Comparison of ENCODE assay signal across 8 cellular contexts in the genomic region with DNA sequence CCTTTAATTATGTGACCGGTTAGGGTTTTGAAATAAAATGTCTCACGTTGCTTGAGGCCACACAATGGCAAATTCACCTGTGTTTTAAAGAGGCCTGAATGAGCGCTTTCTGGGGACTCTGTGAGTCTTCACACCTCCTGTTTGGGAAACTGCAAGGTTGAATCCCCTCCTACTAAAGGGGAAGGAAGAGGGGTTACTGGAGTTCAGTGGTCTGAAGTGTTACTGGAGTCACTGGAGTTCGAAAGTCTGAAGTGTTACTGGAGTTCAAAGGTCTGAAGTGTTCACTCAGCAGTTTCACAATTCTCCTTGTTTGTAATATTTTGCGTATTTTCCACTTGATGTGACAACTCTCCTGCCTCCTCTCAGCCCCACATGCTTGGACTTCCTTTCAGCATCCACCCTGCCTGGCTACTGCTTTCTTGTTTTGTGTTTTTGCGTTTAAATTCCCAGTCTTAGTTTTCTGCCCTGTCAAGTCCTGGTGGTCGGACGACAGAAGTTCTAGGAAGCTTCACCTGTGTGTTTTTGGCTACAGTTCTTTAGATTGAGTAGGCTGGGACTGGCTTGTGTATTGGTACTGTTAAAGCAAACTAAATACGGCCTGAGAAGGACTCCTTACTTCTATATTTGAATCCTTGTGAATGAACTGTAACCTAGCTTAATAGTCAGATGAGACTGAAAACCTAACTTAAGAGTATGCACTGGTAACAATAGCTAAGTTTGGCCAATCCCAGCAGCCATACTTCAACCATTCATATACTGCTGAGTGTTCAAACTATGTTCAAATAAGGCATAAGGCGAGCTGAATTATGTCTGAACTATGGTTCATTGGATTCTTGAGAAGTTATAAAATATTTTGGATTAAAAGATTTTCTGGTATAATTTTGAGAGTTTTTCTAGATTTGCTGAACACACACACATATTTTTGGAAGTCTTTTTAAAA. TPM values are rescaled to one million over a fixed set of nuclear protein-coding genes. Genes with fewer than 3 reads are reported as not detected.
DNase-seq lines count a peak whose midpoint lies in the region; ATAC-seq, FAIRE-seq and TF ChIP-seq lines count a peak whose summit lies in the region.

No MANE protein-coding gene starts in this region.

- peak overlapping the region; percentile 69 for H2BK120ac ChIP-seq in trophoblast cell (ENCODE audit: insufficient read depth, low read length, poor library complexity)

- no peak for ATAC-seq in GM23338
- no peak for ATAC-seq in GM18519 (IDR thresholded peaks at IDR 0.05; ENCODE audit: low FRiP score, unreplicated experiment)
- no peak for ATAC-seq in GM21723 (IDR thresholded peaks at IDR 0.05; ENCODE audit: unreplicated experiment)
- ATAC-seq in GM19324 (IDR thresholded peaks at IDR 0.05; ENCODE audit: low FRiP score, unreplicated experiment), result no peak

- H3K79me2 ChIP-seq in GM23338 (replicated peaks; ENCODE audit: insufficient read depth) (no peaks in the 10 kb centered on the region), trophoblast cell (ENCODE audit: control insufficient read depth, insufficient read depth, low read length, poor library complexity) (peaks cover 13% of the 10 kb centered on the region)

- H3K4me1 Mint-ChIP-seq in GM23338, result peaks cover 44% of the 10 kb centered on the region

- H4K8ac ChIP-seq in trophoblast cell (ENCODE audit: low read depth, low read length), result peak overlapping the region; percentile 23

- FAIRE-seq in RCC 7860 (lab: Jason Lieb, UNC), result peak; percentile 11

- H2BK12ac ChIP-seq in trophoblast cell (ENCODE audit: low read length), result peak overlapping the region; percentile 75

- no peak overlapping the region for H3K18ac ChIP-seq in trophoblast cell (ENCODE audit: low read length)

- H3F3A ChIP-seq in GM23338 (replicated peaks; ENCODE audit: low read depth), result peaks cover 11% of the 10 kb centered on the region; the same call in 1 of the 2 replicates

- H3K4me2 ChIP-seq in GM23338 (peak overlapping the region; percentile 78), trophoblast cell (ENCODE audit: low read length) (peak overlapping the region; percentile 94)

- H3K23ac ChIP-seq in trophoblast cell (ENCODE audit: low read length), result no peak overlapping the region

- no peak overlapping the region for H3K4ac ChIP-seq in trophoblast cell (ENCODE audit: low read depth, low read length)

- H2AK5ac ChIP-seq in trophoblast cell (ENCODE audit: low read length), result no peak overlapping the region

- H3K4me1 ChIP-seq in GM23338 (ENCODE audit: insufficient read depth) (peaks cover 41% of the 10 kb centered on the region), trophoblast cell (ENCODE audit: control insufficient read depth in 1 of 2, insufficient read depth in 2 of 2, low read length in 2 of 2) (peaks cover 4 to 6% of the 10 kb centered on the region in 2 experiments)

- H4K91ac ChIP-seq in trophoblast cell (ENCODE audit: low read depth, low read length), result no peak overlapping the region

- no peaks in the 10 kb centered on the region for H3K9me3 Mint-ChIP-seq in GM23338

- H3K36me3 ChIP-seq in GM23338 (ENCODE audit: insufficient read depth) (no peaks in the 10 kb centered on the region), trophoblast cell (ENCODE audit: control insufficient read depth in 1 of 2, insufficient read depth in 2 of 2, low read length in 2 of 2) (no peaks in the 10 kb centered on the region)

- H4K20me1 ChIP-seq in GM23338 (replicated peaks; ENCODE audit: insufficient read depth), result no peaks in the 10 kb centered on the region

- no peak overlapping the region for H3K9ac ChIP-seq in trophoblast cell (ENCODE audit: low read length)

- peak overlapping the region; percentile 95 for H2AFZ ChIP-seq in GM23338
- peak overlapping the region; percentile 3 for H2AFZ ChIP-seq in trophoblast cell (ENCODE audit: insufficient read depth, low read length, poor library complexity)

- H3K27me3 Mint-ChIP-seq in GM23338 (ENCODE audit: insufficient read depth, low read depth, poor library complexity), result peaks cover 18% of the 10 kb centered on the region

- H3K27ac Mint-ChIP-seq in GM23338, result no peak overlapping the region

- H3K14ac ChIP-seq in trophoblast cell (ENCODE audit: low read length), result peak overlapping the region; percentile 58

- peaks cover 20% of the 10 kb centered on the region for H3K79me1 ChIP-seq in trophoblast cell (ENCODE audit: low read length)

- peak overlapping the region; percentile 46 for H2BK5ac ChIP-seq in trophoblast cell (ENCODE audit: low read depth, low read length, poor library complexity)

- peak overlapping the region; percentile 88 for H3K4me3 Mint-ChIP-seq in GM23338

- DNase-seq in GM23338 (ENCODE audit: low spot score) (peak; percentile 20), RCC 7860 (ENCODE audit: low spot score) (no peak), fibroblast of pulmonary artery (ENCODE audit: low read depth) (no peak), trophoblast cell (peak; percentile 49 to 92), NCI-H1930 (lab: John Stamatoyannopoulos, UW) (no peak)

- H3K36me3 Mint-ChIP-seq in GM23338 (ENCODE audit: low read depth), result no peaks in the 10 kb centered on the region

- H3K9me2 ChIP-seq in GM23338 (ENCODE audit: insufficient read depth), result no peaks in the 10 kb centered on the region

- H3K27ac ChIP-seq in GM23338 (ENCODE audit: low read depth) (no peak overlapping the region), trophoblast cell (ENCODE audit: low read depth, low read length) (peak overlapping the region; percentile 91)

- no peak overlapping the region for H4K12ac ChIP-seq in trophoblast cell (ENCODE audit: low read depth, low read length)

- TF ChIP-seq CTCF in GM23338 (conservative IDR thresholded peaks at IDR 0.05; ENCODE audit: low read depth in 2 of 2), result no peak
- no peak for TF ChIP-seq CTCF in fibroblast of pulmonary artery (IDR thresholded peaks at IDR 0.05; ENCODE audit: low read length, missing control alignments)

- no CpG with 5 or more reads among the region's 10 CpGs for WGBS in trophoblast cell (ENCODE audit: extremely low coverage, insufficient coverage, insufficient read length)

- H3K27me3 ChIP-seq in GM23338 (ENCODE audit: insufficient read depth) (peaks cover 38% of the 10 kb centered on the region), trophoblast cell (ENCODE audit: insufficient read depth, low read length) (no peaks in the 10 kb centered on the region)

- H3K9me3 ChIP-seq in trophoblast cell (ENCODE audit: insufficient read depth, low read depth, low read length), result no peaks in the 10 kb centered on the region

- H3K4me3 ChIP-seq in GM23338 (peak overlapping the region; percentile 83), fibroblast of pulmonary artery (replicated peaks; ENCODE audit: low read depth, low read length) (peak overlapping the region; percentile 84), trophoblast cell (ENCODE audit: low read depth, low read length) (no peak overlapping the region)

TF ChIP-seq in GM23338, 12 proteins besides CTCF, POLR2A, EP300 and RAD21:
- TF ChIP-seq ZNF114 (CRISPR knock-in tag; IDR thresholded peaks at IDR 0.05), result no peak
- no peak for TF ChIP-seq EZH2 (IDR thresholded peaks at IDR 0.05; ENCODE audit: low read depth, unreplicated experiment)

RNA-seq across cellular contexts. Expression of a gene that starts 2.0 kb away (rescaled TPM):
- total RNA-seq in GM23338 (2014; rRNA removed; shearing (Covaris generic)), result 3.0 and 6.3 TPM in 2 replicates
- polyA plus RNA-seq in GM23338 (2016; fragmentation: Nextera tagmentation; extraction: Ambion mirVana), result 3.5 and 5.1 TPM in 2 replicates
- 17.2 and 19.3 TPM in 2 replicates for polyA plus RNA-seq in trophoblast cell (2013)

RNA-seq across cellular contexts. Expression of a gene that starts 11.5 kb away (rescaled TPM):
- total RNA-seq in GM23338 (2014; rRNA removed; shearing (Covaris generic)), result 5.2 and 6.6 TPM in 2 replicates
- polyA plus RNA-seq in GM23338 (2016; fragmentation: Nextera tagmentation; extraction: Ambion mirVana), result 14.5 and 15.7 TPM in 2 replicates
- 2.8 and 3.3 TPM in 2 replicates for polyA plus RNA-seq in trophoblast cell (2013)

Comparison
In these comparisons a context has a peak if more than half of its experiments do, and no peak if none do; other contexts are left out.
1. DNase-seq: peak in GM23338 (single experiment) and trophoblast cell (2 of 2); none in RCC 7860 (single experiment), fibroblast of pulmonary artery (single experiment) and NCI-H1930 (0 of 2).